In genomic region chrX:23381099-23381498, GRCh38 we compare ENCODE assay signal across 31 cellular contexts. TPM values are rescaled to one million over a fixed set of nuclear protein-coding genes. Genes with fewer than 3 reads are reported as not detected.
"Had no signal": no experiment of that assay in that cellular context is flagged by ENCODE, and none has a peak within 500 bp of the region (broad histone marks: within the 10 kb centered on the region; RNA-seq: fewer than 3 reads in every experiment).

No MANE protein-coding gene starts in this region.

- H3K4me1 ChIP-seq: foreskin keratinocyte, heart left ventricle, prostate gland, right atrium auricular region, testis, tibial nerve, upper lobe of right lung, uterus had no signal

- H3K79me2 ChIP-seq: hepatocyte had no signal

- H3K9me3 ChIP-seq: esophagus muscularis mucosa, gastroesophageal sphincter, heart left ventricle, mucosa of descending colon, prostate gland, right atrium auricular region, testis, tibial nerve, upper lobe of right lung, uterus had no signal

- H3K27ac Mint-ChIP-seq: dendritic cell treated with granulocyte-macrophage colony-stimulating factor and Interleukin-4, amounts not matched to agents 40 ng/mL and 50 ng/mL, for 4 days; mesothelial cell of epicardium; naive B cell; nephron progenitor cell had no signal

- H3K36me3 Mint-ChIP-seq: mesothelial cell of epicardium, naive B cell had no signal

- ATAC-seq: foreskin keratinocyte, gastroesophageal sphincter, heart left ventricle, left lobe of liver, mucosa of descending colon, sciatic nerve, upper lobe of right lung had no signal

- DNase-seq: effector CD8-positive, alpha-beta T cell; foreskin keratinocyte; heart left ventricle; kidney; mesenchymal stem cell; mucosa of descending colon; naive B cell; nephron progenitor cell; stimulated activated CD4-positive, alpha-beta T cell treated with anti-CD3 and anti-CD28 coated beads, Interleukin-12 subunit alpha, Interleukin-12 subunit beta, amount 100 ng/mL, for 4 hours; stimulated activated CD4-positive, alpha-beta T cell treated with anti-CD3 and anti-CD28 coated beads, Interleukin-1b, Interleukin-23, amount 100 ng/mL, for 48 hours; stimulated activated CD4-positive, alpha-beta T cell treated with anti-CD3 and anti-CD28 coated beads, Interleukin-4, amount 100 ng/mL, for 1 hour; stimulated activated CD8-positive, alpha-beta memory T cell treated with anti-CD3 and anti-CD28 coated beads, Interleukin-4, amount 100 ng/mL, for 48 hours; stimulated activated naive CD4-positive, alpha-beta T cell; substantia nigra; testis; upper lobe of right lung; uterus had no signal

- H3K4me3 Mint-ChIP-seq: dendritic cell treated with granulocyte-macrophage colony-stimulating factor and Interleukin-4, amounts not matched to agents 40 ng/mL and 50 ng/mL, for 4 days; mesothelial cell of epicardium; nephron progenitor cell had no signal

- H3K4me1 Mint-ChIP-seq: mesothelial cell of epicardium had no signal

- H3K27ac ChIP-seq: foreskin keratinocyte, gastroesophageal sphincter, hepatocyte, prostate gland, right atrium auricular region, testis, tibial nerve, upper lobe of right lung, uterus had no signal

- H3K4me3 ChIP-seq: esophagus muscularis mucosa, gastroesophageal sphincter, heart left ventricle, hepatocyte, mucosa of descending colon, prostate gland, right atrium auricular region, smooth muscle cell, testis, tibial nerve, upper lobe of right lung, uterus had no signal

- H3K9me3 Mint-ChIP-seq: dendritic cell treated with granulocyte-macrophage colony-stimulating factor and Interleukin-4, amounts not matched to agents 40 ng/mL and 50 ng/mL, for 4 days; mesothelial cell of epicardium; naive B cell; nephron progenitor cell had no signal

- H3K36me3 ChIP-seq: esophagus muscularis mucosa, gastroesophageal sphincter, heart left ventricle, prostate gland, right atrium auricular region, tibial nerve, upper lobe of right lung, uterus had no signal

- H3K4me2 ChIP-seq: hepatocyte, smooth muscle cell had no signal

- H3K27me3 ChIP-seq: esophagus muscularis mucosa, foreskin keratinocyte, gastroesophageal sphincter, hepatocyte, right atrium auricular region, testis, tibial nerve, upper lobe of right lung, uterus had no signal

- H2AFZ ChIP-seq: hepatocyte had no signal

RNA-seq across cellular contexts. Expression of gene PTCHD1, which starts 46.5 kb away (rescaled TPM):
- total RNA-seq: endothelial cell of umbilical vein, fibroblast of lung, foreskin keratinocyte, lung microvascular endothelial cell had no signal
- polyA plus RNA-seq: endothelial cell of umbilical vein, foreskin keratinocyte had no signal
